In the genomic region with DNA sequence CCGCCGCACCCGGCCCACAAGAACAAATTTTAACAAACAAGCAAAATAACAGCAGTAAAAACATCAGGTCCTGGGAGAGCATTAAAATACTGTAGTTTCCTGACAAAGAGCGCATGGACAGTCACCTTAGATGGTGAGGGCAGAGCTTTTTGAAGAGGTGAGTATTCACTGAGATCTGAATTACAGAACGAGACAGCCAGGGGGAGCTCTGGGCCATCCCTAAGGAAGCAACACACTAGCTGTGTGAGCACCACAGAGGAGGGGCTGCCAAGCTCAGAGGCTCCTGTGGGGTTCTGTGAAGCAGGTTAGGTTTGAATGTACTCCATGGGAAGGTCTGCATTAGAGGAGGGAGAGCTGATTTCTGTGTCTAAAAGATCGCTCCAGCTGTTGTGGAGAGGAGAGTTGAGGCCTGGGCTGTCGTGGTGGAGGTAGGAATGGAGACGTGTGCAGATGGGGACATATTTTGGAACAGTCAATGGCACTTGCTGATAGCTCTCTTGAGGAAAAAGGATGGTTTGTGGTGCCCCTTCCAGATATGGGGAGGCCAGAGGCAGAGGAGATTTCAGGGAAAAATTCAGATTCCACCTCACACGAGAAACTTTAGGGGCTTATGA, we compare ENCODE assay signal across 8 cellular contexts.
DNase-seq lines count a peak whose midpoint lies in the region; ATAC-seq, FAIRE-seq and TF ChIP-seq lines count a peak whose summit lies in the region.

No MANE protein-coding gene starts in this region.

- H3K4me3 ChIP-seq in AG09309 (ENCODE audit: control insufficient read depth, low read depth, low read length): no peak overlapping the region

- no peaks in the 10 kb centered on the region for H3K9me3 Mint-ChIP-seq in mesothelial cell of epicardium

- H3K27me3 Mint-ChIP-seq in mesothelial cell of epicardium (ENCODE audit: low read depth): no peaks in the 10 kb centered on the region

- peak; percentile 86 for FAIRE-seq in GM19239 (lab: Jason Lieb, UNC)

- peak; percentile 77 for ATAC-seq in stimulated activated naive CD8-positive, alpha-beta T cell treated with anti-CD3 and anti-CD28 coated beads, Interleukin-15, Interleukin-2, amounts not matched to agents 100 U/mL and 50 U/mL, for 24 hours

- no peaks in the 10 kb centered on the region for H3K4me1 Mint-ChIP-seq in mesothelial cell of epicardium

- peak; percentile 72 for TF ChIP-seq CTCF in AG09309 (IDR thresholded peaks at IDR 0.05; ENCODE audit: control insufficient read depth, insufficient read depth, low read depth, low read length, missing control alignments)
- TF ChIP-seq CTCF in mesothelial cell of epicardium (IDR thresholded peaks at IDR 0.05; ENCODE audit: unreplicated experiment): peak; percentile 48

- DNase-seq in AG09309 (ENCODE audit: low read depth) (no peak), GM19239 (ENCODE audit: insufficient read length, low spot score) (peak; percentile 59), NCI-H226 (peak; percentile 12), mesothelial cell of epicardium (ENCODE audit: low spot score in 2 of 2, unreplicated experiment in 2 of 2) (peak in 1 of 2 experiments; percentile 65), mucosa of gallbladder (ENCODE audit: low spot score) (no peak)
- DNase-seq in activated CD4-positive, alpha-beta T cell treated with anti-CD3 and anti-CD28 coated beads for 48 hours: peak; percentile 71
- peak; percentile 11 for DNase-seq in effector CD4-positive, alpha-beta T cell
- peak; percentile 54 for DNase-seq in stimulated activated naive CD8-positive, alpha-beta T cell treated with anti-CD3 and anti-CD28 coated beads, Interleukin-15, Interleukin-2, amounts not matched to agents 100 U/mL and 50 U/mL, for 24 hours

- H3K27ac Mint-ChIP-seq in mesothelial cell of epicardium: no peak overlapping the region

- no peak overlapping the region for H3K4me3 Mint-ChIP-seq in mesothelial cell of epicardium

- H3K36me3 Mint-ChIP-seq in mesothelial cell of epicardium: peaks cover 40% of the 10 kb centered on the region

Comparison
In these comparisons a context has a peak if more than half of its experiments do, and no peak if none do; other contexts are left out.
1. DNase-seq: peak in GM19239 (single experiment), NCI-H226 (single experiment), activated CD4-positive, alpha-beta T cell treated with anti-CD3 and anti-CD28 coated beads for 48 hours (single experiment), effector CD4-positive, alpha-beta T cell (single experiment) and stimulated activated naive CD8-positive, alpha-beta T cell treated with anti-CD3 and anti-CD28 coated beads, Interleukin-15, Interleukin-2, amounts not matched to agents 100 U/mL and 50 U/mL, for 24 hours (single experiment); none in AG09309 (single experiment) and mucosa of gallbladder (single experiment).